Comparison of ENCODE assay signal across 29 cellular contexts in genomic region chr19:17061205-17061604, GRCh38.
"Had no signal": no experiment of that assay in that cellular context is flagged by ENCODE, and none has a peak within 500 bp of the region (broad histone marks: within the 10 kb centered on the region; RNA-seq: fewer than 3 reads in every experiment).

No MANE protein-coding gene starts in this region.

- H3K36me3 ChIP-seq: prostate gland, uterus had no signal

- H3K4me1 Mint-ChIP-seq: nephron had no signal

- H3K4me1 ChIP-seq: left lung, pancreas, prostate gland, stomach, testis, thyroid gland, uterus had no signal

- ATAC-seq: naive thymus-derived CD8-positive, alpha-beta T cell; sciatic nerve; stimulated activated naive B cell treated with anti-CD40 and anti-IgM and Interleukin-4, amounts not matched to agents 10 μg/mL and 1 μg/mL and 100 μg/mL, for 72 hours; stimulated activated naive CD8-positive, alpha-beta T cell treated with anti-CD3 and anti-CD28 coated beads, Interleukin-15, Interleukin-2, amounts not matched to agents 100 U/mL and 50 U/mL, for 24 hours had no signal

- DNase-seq: hippocampal formation; kidney glomerular epithelial cell; left cardiac atrium; mesendoderm; naive thymus-derived CD8-positive, alpha-beta T cell; occipital lobe; pancreas; posterior cingulate gyrus; retina; right cardiac atrium; stimulated activated CD4-positive, alpha-beta T cell treated with anti-CD3 and anti-CD28 coated beads, Interleukin-12 subunit alpha, Interleukin-12 subunit beta, amount 100 ng/mL, for 4 hours; stimulated activated CD4-positive, alpha-beta T cell treated with anti-CD3 and anti-CD28 coated beads, Interleukin-15, amount 100 ng/mL, for 24 hours; stimulated activated CD4-positive, alpha-beta T cell treated with anti-CD3 and anti-CD28 coated beads, Interleukin-2, amount 100 ng/mL, for 24 hours; stimulated activated CD4-positive, alpha-beta T cell treated with anti-CD3 and anti-CD28 coated beads, Interleukin-4, amount 100 ng/mL, for 1 hour; stimulated activated naive B cell treated with anti-CD40 and anti-IgM and Interleukin-4, amounts not matched to agents 10 μg/mL and 1 μg/mL and 100 μg/mL, for 72 hours; stimulated activated naive CD8-positive, alpha-beta T cell treated with anti-CD3 and anti-CD28 coated beads, Interleukin-15, Interleukin-2, amounts not matched to agents 100 U/mL and 50 U/mL, for 24 hours; stomach; testis; thyroid gland; uterus had no signal

- H3K27me3 ChIP-seq: left lung, pancreas, stomach, testis, thyroid gland, uterus had no signal

- H3K4me3 ChIP-seq: left lung, lung, pancreas, prostate gland, skin epidermis, stomach, testis, thyroid gland, uterus had no signal

- H3K4me3 Mint-ChIP-seq: mesothelial cell of epicardium; naive thymus-derived CD8-positive, alpha-beta T cell; nephron; neural crest cell; stimulated activated naive B cell treated with anti-CD40 and anti-IgM and Interleukin-4, amounts not matched to agents 10 μg/mL and 1 μg/mL and 100 μg/mL, for 72 hours; type B pancreatic cell had no signal

- H3K27me3 Mint-ChIP-seq: naive thymus-derived CD8-positive, alpha-beta T cell; stimulated activated naive B cell treated with anti-CD40 and anti-IgM and Interleukin-4, amounts not matched to agents 10 μg/mL and 1 μg/mL and 100 μg/mL, for 72 hours; type B pancreatic cell had no signal

- H3K9me3 Mint-ChIP-seq: nephron, neural crest cell, type B pancreatic cell had no signal

- H3K27ac Mint-ChIP-seq: mesothelial cell of epicardium; nephron; stimulated activated naive B cell treated with anti-CD40 and anti-IgM and Interleukin-4, amounts not matched to agents 10 μg/mL and 1 μg/mL and 100 μg/mL, for 72 hours had no signal

- H3K9me3 ChIP-seq: pancreas, prostate gland, testis, thyroid gland had no signal

- H3K27ac ChIP-seq: left lung, pancreas, prostate gland, skin epidermis, stomach, testis, thyroid gland, uterus had no signal
